7 cellular contexts compared by ENCODE assay signal in the genomic region with DNA sequence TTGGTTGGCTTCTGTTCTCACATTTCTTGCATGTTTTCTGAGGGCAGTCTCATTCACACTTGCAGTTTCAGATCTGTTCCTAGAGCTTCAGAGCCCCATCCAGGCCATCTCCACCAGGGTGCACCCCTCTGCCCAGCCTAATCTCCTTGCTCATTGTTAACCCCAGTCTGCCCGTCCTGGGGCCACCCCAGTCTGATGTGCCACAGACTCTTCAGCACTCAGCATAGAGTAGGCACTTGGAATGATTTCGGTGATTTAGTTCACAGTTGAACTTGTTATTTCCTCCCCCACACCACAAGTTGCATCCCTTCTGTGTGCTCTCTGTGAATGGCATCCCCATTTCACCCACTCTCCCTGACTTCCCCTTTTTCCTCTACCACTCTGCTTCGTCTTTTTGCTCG.
DNase-seq lines count a peak whose midpoint lies in the region; ATAC-seq lines count a peak whose summit lies in the region.

No MANE protein-coding gene starts in this region.

- no peaks in the 10 kb centered on the region for H3K9me3 Mint-ChIP-seq in stimulated activated naive B cell treated with anti-CD40 and anti-IgM and Interleukin-4, amounts not matched to agents 10 μg/mL and 1 μg/mL and 100 μg/mL, for 72 hours

- H3K27ac Mint-ChIP-seq in stimulated activated naive B cell treated with anti-CD40 and anti-IgM and Interleukin-4, amounts not matched to agents 10 μg/mL and 1 μg/mL and 100 μg/mL, for 72 hours = peak overlapping the region; percentile 15

- ATAC-seq in GM19023 (IDR thresholded peaks at IDR 0.05; ENCODE audit: unreplicated experiment) = peak; percentile 86
- peak; percentile 74 for ATAC-seq in HG02840 (IDR thresholded peaks at IDR 0.05; ENCODE audit: low FRiP score, unreplicated experiment)
- ATAC-seq in stimulated activated naive B cell treated with anti-CD40 and anti-IgM and Interleukin-4, amounts not matched to agents 10 μg/mL and 1 μg/mL and 100 μg/mL, for 72 hours (replicated peaks) = peak; percentile 78 to 87

- H3K27me3 Mint-ChIP-seq in stimulated activated naive B cell treated with anti-CD40 and anti-IgM and Interleukin-4, amounts not matched to agents 10 μg/mL and 1 μg/mL and 100 μg/mL, for 72 hours = no peaks in the 10 kb centered on the region

- H3K4me1 Mint-ChIP-seq in stimulated activated naive B cell treated with anti-CD40 and anti-IgM and Interleukin-4, amounts not matched to agents 10 μg/mL and 1 μg/mL and 100 μg/mL, for 72 hours = peaks cover 15 to 16% of the 10 kb centered on the region in 2 donors

- DNase-seq in NOMO-1 treated with DMSO at 0.1 percent for 48 hours (lab: John Stamatoyannopoulos, UW; ENCODE audit: unreplicated experiment) (peak; percentile 76), NCI-H345 treated with DMSO at 0.1 percent for 48 hours (lab: John Stamatoyannopoulos, UW; ENCODE audit: unreplicated experiment) (no peak), T-helper 9 cell (no peak), SW 1271 (lab: John Stamatoyannopoulos, UW) (no peak)
- no peak for DNase-seq in stimulated activated naive B cell treated with anti-CD40 and anti-IgM and Interleukin-4, amounts not matched to agents 10 μg/mL and 1 μg/mL and 100 μg/mL, for 72 hours

- peaks cover 4 to 7% of the 10 kb centered on the region in 2 donors for H3K36me3 Mint-ChIP-seq in stimulated activated naive B cell treated with anti-CD40 and anti-IgM and Interleukin-4, amounts not matched to agents 10 μg/mL and 1 μg/mL and 100 μg/mL, for 72 hours

- H3K4me3 Mint-ChIP-seq in stimulated activated naive B cell treated with anti-CD40 and anti-IgM and Interleukin-4, amounts not matched to agents 10 μg/mL and 1 μg/mL and 100 μg/mL, for 72 hours = no peak overlapping the region
